Comparison of ENCODE assay signal across 9 cellular contexts in genomic region chr6:51934098-51934497, GRCh38.
A peak's percentile ranks its signal among the peaks of the same experiment; 100 is the strongest.
DNase-seq lines count a peak whose midpoint lies in the region; ATAC-seq and TF ChIP-seq lines count a peak whose summit lies in the region.
"Had no signal": no experiment of that assay in that cellular context is flagged by ENCODE, and none has a peak within 500 bp of the region (broad histone marks: within the 10 kb centered on the region; RNA-seq: fewer than 3 reads in every experiment).

No MANE protein-coding gene starts in this region.

- H3K4me1 Mint-ChIP-seq in stimulated activated effector memory CD8-positive, alpha-beta T cell treated with anti-CD3 and anti-CD28 coated beads, Interleukin-12 subunit alpha, Interleukin-12 subunit beta, amount 100 ng/mL, for 72 hours: no peaks in the 10 kb centered on the region
- H3K4me1 Mint-ChIP-seq in activated CD8-positive, alpha-beta T cell treated with anti-CD3 and anti-CD28 coated beads for 36 hours (ENCODE audit: low read depth): no peaks in the 10 kb centered on the region
- H3K4me1 Mint-ChIP-seq: naive thymus-derived CD4-positive, alpha-beta T cell had no signal

- CTCF ChIA-PET in activated CD8-positive, alpha-beta T cell treated with anti-CD3 and anti-CD28 coated beads for 36 hours (lab: Charles Lee): no interaction called here

- no peaks in the 10 kb centered on the region for H3K4me1 ChIP-seq in foreskin keratinocyte
- H3K4me1 ChIP-seq in mucosa of descending colon (ENCODE audit: low read depth): no peaks in the 10 kb centered on the region

- peak; percentile 54 for DNase-seq in D341Med (ENCODE audit: low spot score)
- peak; percentile 39 for DNase-seq in H4 (ENCODE audit: low spot score)
- peak; percentile 47 for DNase-seq in NCI-H748 (lab: John Stamatoyannopoulos, UW; ENCODE audit: unreplicated experiment)
- DNase-seq in foreskin keratinocyte: no peak
- DNase-seq in stimulated activated effector memory CD8-positive, alpha-beta T cell treated with anti-CD3 and anti-CD28 coated beads, Interleukin-12 subunit alpha, Interleukin-12 subunit beta, amount 100 ng/mL, for 72 hours (ENCODE audit: low spot score in 2 of 2): no peak
- no peak for DNase-seq in midbrain (lab: John Stamatoyannopoulos, UW)
- no peak for DNase-seq in activated CD8-positive, alpha-beta T cell treated with anti-CD3 and anti-CD28 coated beads for 36 hours
- DNase-seq in mucosa of descending colon: no peak
- DNase-seq: naive thymus-derived CD4-positive, alpha-beta T cell had no signal

- TF ChIP-seq CTCF in foreskin keratinocyte (conservative IDR thresholded peaks at IDR 0.05) (peak; percentile 39), mucosa of descending colon (IDR thresholded peaks at IDR 0.05) (no peak)
- TF ChIP-seq CTCF in activated CD8-positive, alpha-beta T cell treated with anti-CD3 and anti-CD28 coated beads for 36 hours (IDR thresholded peaks at IDR 0.05): no peak

- no peak overlapping the region for H3K4me3 Mint-ChIP-seq in stimulated activated effector memory CD8-positive, alpha-beta T cell treated with anti-CD3 and anti-CD28 coated beads, Interleukin-12 subunit alpha, Interleukin-12 subunit beta, amount 100 ng/mL, for 72 hours
- no peak overlapping the region for H3K4me3 Mint-ChIP-seq in activated CD8-positive, alpha-beta T cell treated with anti-CD3 and anti-CD28 coated beads for 36 hours
- H3K4me3 Mint-ChIP-seq: naive thymus-derived CD4-positive, alpha-beta T cell had no signal

- H3K9me3 ChIP-seq in mucosa of descending colon: no peaks in the 10 kb centered on the region

- peaks cover 2% of the 10 kb centered on the region for H3K27me3 Mint-ChIP-seq in activated CD8-positive, alpha-beta T cell treated with anti-CD3 and anti-CD28 coated beads for 36 hours

- H3K36me3 Mint-ChIP-seq in stimulated activated effector memory CD8-positive, alpha-beta T cell treated with anti-CD3 and anti-CD28 coated beads, Interleukin-12 subunit alpha, Interleukin-12 subunit beta, amount 100 ng/mL, for 72 hours: no peaks in the 10 kb centered on the region
- H3K36me3 Mint-ChIP-seq in activated CD8-positive, alpha-beta T cell treated with anti-CD3 and anti-CD28 coated beads for 36 hours (ENCODE audit: low read depth): no peaks in the 10 kb centered on the region
- H3K36me3 Mint-ChIP-seq: naive thymus-derived CD4-positive, alpha-beta T cell had no signal

- intact Hi-C loops in activated CD8-positive, alpha-beta T cell treated with anti-CD3 and anti-CD28 coated beads for 36 hours (cut with micrococcal nuclease): no loop called here
- intact Hi-C loops in mucosa of descending colon (cut with DNase I, micrococcal nuclease): no loop called here

- H3K27ac ChIP-seq in foreskin keratinocyte: no peak overlapping the region

- H3K27ac Mint-ChIP-seq in stimulated activated effector memory CD8-positive, alpha-beta T cell treated with anti-CD3 and anti-CD28 coated beads, Interleukin-12 subunit alpha, Interleukin-12 subunit beta, amount 100 ng/mL, for 72 hours: no peak overlapping the region
- H3K27ac Mint-ChIP-seq in activated CD8-positive, alpha-beta T cell treated with anti-CD3 and anti-CD28 coated beads for 36 hours: no peak overlapping the region
- H3K27ac Mint-ChIP-seq: naive thymus-derived CD4-positive, alpha-beta T cell had no signal

- H3K9me3 Mint-ChIP-seq in stimulated activated effector memory CD8-positive, alpha-beta T cell treated with anti-CD3 and anti-CD28 coated beads, Interleukin-12 subunit alpha, Interleukin-12 subunit beta, amount 100 ng/mL, for 72 hours: no peaks in the 10 kb centered on the region
- no peaks in the 10 kb centered on the region for H3K9me3 Mint-ChIP-seq in activated CD8-positive, alpha-beta T cell treated with anti-CD3 and anti-CD28 coated beads for 36 hours
- H3K9me3 Mint-ChIP-seq: naive thymus-derived CD4-positive, alpha-beta T cell had no signal

- POLR2A ChIA-PET in activated CD8-positive, alpha-beta T cell treated with anti-CD3 and anti-CD28 coated beads for 36 hours (lab: Charles Lee): no interaction called here

- no peaks in the 10 kb centered on the region for H3K27me3 ChIP-seq in foreskin keratinocyte

- ATAC-seq in foreskin keratinocyte: peak; percentile 41
- ATAC-seq in stimulated activated effector memory CD8-positive, alpha-beta T cell treated with anti-CD3 and anti-CD28 coated beads, Interleukin-12 subunit alpha, Interleukin-12 subunit beta, amount 100 ng/mL, for 72 hours: no peak
- no peak for ATAC-seq in activated CD8-positive, alpha-beta T cell treated with anti-CD3 and anti-CD28 coated beads for 36 hours
- no peak for ATAC-seq in mucosa of descending colon
- ATAC-seq: naive thymus-derived CD4-positive, alpha-beta T cell had no signal

- H3K4me3 ChIP-seq in mucosa of descending colon: no peak overlapping the region

- no peaks in the 10 kb centered on the region for H3K36me3 ChIP-seq in mucosa of descending colon (ENCODE audit: low read depth)

Comparison
In these comparisons a context has a peak if more than half of its experiments do, and no peak if none do; other contexts are left out.
1. DNase-seq: peak in D341Med (single experiment), H4 (single experiment) and NCI-H748 (single experiment); none in foreskin keratinocyte (0 of 2), stimulated activated effector memory CD8-positive, alpha-beta T cell treated with anti-CD3 and anti-CD28 coated beads, Interleukin-12 subunit alpha, Interleukin-12 subunit beta, amount 100 ng/mL, for 72 hours (0 of 2), midbrain (single experiment), activated CD8-positive, alpha-beta T cell treated with anti-CD3 and anti-CD28 coated beads for 36 hours (single experiment) and mucosa of descending colon (0 of 3).